In the genomic region with DNA sequence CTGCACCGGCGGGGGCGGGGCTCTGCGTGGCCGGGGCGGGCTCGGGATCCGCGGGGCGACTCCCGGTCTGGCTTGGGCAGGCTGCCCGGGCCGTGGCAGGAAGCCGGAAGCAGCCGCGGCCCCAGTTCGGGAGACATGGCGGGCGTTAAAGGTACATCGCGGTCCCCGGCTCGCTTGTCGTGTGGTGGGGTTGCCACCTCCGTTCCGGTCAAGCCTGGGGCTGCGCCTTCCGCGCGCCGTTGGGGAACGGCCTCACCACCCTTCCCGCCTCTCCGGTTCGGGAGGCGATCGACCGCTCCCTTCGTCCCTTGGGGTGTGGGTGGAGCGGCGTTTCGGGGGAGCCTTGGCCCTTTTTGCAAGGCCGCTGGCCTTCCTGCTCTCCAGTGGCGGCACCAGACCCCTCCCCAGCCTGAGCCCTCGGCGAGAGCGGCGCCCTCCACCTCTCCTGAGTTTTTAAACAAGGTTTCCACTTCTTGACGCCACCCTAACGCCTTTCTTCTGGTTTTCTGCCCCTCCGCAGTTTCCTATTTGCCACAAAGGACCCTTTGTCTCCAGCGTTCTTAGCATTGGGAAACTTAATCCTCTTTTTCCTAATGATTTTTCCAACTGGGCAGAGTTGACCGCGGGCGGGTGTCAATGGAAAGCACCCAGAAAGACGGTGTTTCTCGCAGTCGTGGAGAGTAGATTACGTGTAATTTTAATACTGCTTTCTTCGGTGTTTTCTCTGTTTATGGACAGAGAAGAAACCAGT, we compare ENCODE assay signal across 8 cellular contexts. TPM values are rescaled to one million over a fixed set of nuclear protein-coding genes. Genes with fewer than 3 reads are reported as not detected.
DNase-seq lines count a peak whose midpoint lies in the region; ATAC-seq, FAIRE-seq and TF ChIP-seq lines count a peak whose summit lies in the region.

A gene with protein sequence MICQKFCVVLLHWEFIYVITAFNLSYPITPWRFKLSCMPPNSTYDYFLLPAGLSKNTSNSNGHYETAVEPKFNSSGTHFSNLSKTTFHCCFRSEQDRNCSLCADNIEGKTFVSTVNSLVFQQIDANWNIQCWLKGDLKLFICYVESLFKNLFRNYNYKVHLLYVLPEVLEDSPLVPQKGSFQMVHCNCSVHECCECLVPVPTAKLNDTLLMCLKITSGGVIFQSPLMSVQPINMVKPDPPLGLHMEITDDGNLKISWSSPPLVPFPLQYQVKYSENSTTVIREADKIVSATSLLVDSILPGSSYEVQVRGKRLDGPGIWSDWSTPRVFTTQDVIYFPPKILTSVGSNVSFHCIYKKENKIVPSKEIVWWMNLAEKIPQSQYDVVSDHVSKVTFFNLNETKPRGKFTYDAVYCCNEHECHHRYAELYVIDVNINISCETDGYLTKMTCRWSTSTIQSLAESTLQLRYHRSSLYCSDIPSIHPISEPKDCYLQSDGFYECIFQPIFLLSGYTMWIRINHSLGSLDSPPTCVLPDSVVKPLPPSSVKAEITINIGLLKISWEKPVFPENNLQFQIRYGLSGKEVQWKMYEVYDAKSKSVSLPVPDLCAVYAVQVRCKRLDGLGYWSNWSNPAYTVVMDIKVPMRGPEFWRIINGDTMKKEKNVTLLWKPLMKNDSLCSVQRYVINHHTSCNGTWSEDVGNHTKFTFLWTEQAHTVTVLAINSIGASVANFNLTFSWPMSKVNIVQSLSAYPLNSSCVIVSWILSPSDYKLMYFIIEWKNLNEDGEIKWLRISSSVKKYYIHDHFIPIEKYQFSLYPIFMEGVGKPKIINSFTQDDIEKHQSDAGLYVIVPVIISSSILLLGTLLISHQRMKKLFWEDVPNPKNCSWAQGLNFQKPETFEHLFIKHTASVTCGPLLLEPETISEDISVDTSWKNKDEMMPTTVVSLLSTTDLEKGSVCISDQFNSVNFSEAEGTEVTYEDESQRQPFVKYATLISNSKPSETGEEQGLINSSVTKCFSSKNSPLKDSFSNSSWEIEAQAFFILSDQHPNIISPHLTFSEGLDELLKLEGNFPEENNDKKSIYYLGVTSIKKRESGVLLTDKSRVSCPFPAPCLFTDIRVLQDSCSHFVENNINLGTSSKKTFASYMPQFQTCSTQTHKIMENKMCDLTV (plus strand): TSS at position 79 of the 751 bp plus-strand sequence. CDS start 144,898 bp downstream, outside the sequence.
A gene with protein sequence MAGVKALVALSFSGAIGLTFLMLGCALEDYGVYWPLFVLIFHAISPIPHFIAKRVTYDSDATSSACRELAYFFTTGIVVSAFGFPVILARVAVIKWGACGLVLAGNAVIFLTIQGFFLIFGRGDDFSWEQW (plus strand): TSS at position 79 of the 751 bp plus-strand sequence. CDS start 57 bp downstream, at position 136.

- H3K9me3 ChIP-seq in BLaER1 treated with 17β-estradiol and CSF1 and Interleukin-3, amounts not matched to agents 10 nM and 100 nM (replicated peaks in 1 of 11): peaks cover 0 to 10% (median 0%) of the 10 kb centered on the region in 11 experiments; a peak in 3 of 22 replicates
- H3K9me3 ChIP-seq in Peyer's patch (no peaks in the 10 kb centered on the region), endothelial cell of umbilical vein (replicated peaks; ENCODE audit: control insufficient read depth, insufficient read depth, low read length) (no peaks in the 10 kb centered on the region), neural cell (ENCODE audit: low read length) (no peaks in the 10 kb centered on the region)

- CTCF ChIA-PET in endothelial cell of umbilical vein (lab: Charles Lee): interaction anchor here (0.7 to 3.2 kb wide), 11 partner anchors 10 to 346 kb away, joined by 3 to 31 read pairs (median 6); no protein-coding TSS in a partner anchor

- TF ChIP-seq CTCF in Peyer's patch (IDR thresholded peaks at IDR 0.05): no peak
- TF ChIP-seq CTCF in endothelial cell of umbilical vein (IDR thresholded peaks at IDR 0.05; ENCODE audit: extremely low read depth in 1 of 2, insufficient read depth in 1 of 2, low read depth in 1 of 2, low read length in 2 of 2): no peak
- TF ChIP-seq CTCF in neural cell (IDR thresholded peaks at IDR 0.05; ENCODE audit: poor library complexity, severe bottlenecking): no peak

- H4K20me1 ChIP-seq in BLaER1 treated with 17β-estradiol and CSF1 and Interleukin-3, amounts not matched to agents 10 nM and 100 nM: peaks cover 0 to 39% (median 0%) of the 10 kb centered on the region in 11 experiments; a peak in 6 of 22 replicates
- no peaks in the 10 kb centered on the region for H4K20me1 ChIP-seq in endothelial cell of umbilical vein (replicated peaks; ENCODE audit: control insufficient read depth, extremely low read depth, insufficient read depth, low read length)
- no peaks in the 10 kb centered on the region for H4K20me1 ChIP-seq in neural cell (ENCODE audit: insufficient read depth)

- TSS peak; percentile 73 for BruUV-seq in endothelial cell of umbilical vein (replicated peaks; lab: Mats Ljungman, UMichigan)

- peaks cover 7 to 21% (median 15%) of the 10 kb centered on the region in 11 experiments; a peak in 21 of 22 replicates for H3K36me3 ChIP-seq in BLaER1 treated with 17β-estradiol and CSF1 and Interleukin-3, amounts not matched to agents 10 nM and 100 nM
- H3K36me3 ChIP-seq in Peyer's patch: peaks cover 0 to 4% (median 3%) of the 10 kb centered on the region in 3 donors
- no peaks in the 10 kb centered on the region for H3K36me3 ChIP-seq in endothelial cell of umbilical vein (ENCODE audit: control insufficient read depth in 2 of 2, extremely low read depth in 1 of 2, insufficient read depth in 2 of 2, low read length in 2 of 2)
- no peaks in the 10 kb centered on the region for H3K36me3 ChIP-seq in neural cell (ENCODE audit: insufficient read depth, low read length)

- H3K27me3 ChIP-seq in BLaER1 treated with 17β-estradiol and CSF1 and Interleukin-3, amounts not matched to agents 10 nM and 100 nM: no peaks in the 10 kb centered on the region
- H3K27me3 ChIP-seq in Peyer's patch (no peaks in the 10 kb centered on the region), endothelial cell of umbilical vein (ENCODE audit: control insufficient read depth in 2 of 2, insufficient read depth in 2 of 2, low read length in 2 of 2) (no peaks in the 10 kb centered on the region), neural cell (ENCODE audit: insufficient read depth, low read depth, low read length) (no peaks in the 10 kb centered on the region)

- peak within 1 kb of the TSS; percentile 91 to 99 (median 97) for H3K9ac ChIP-seq in BLaER1 treated with 17β-estradiol and CSF1 and Interleukin-3, amounts not matched to agents 10 nM and 100 nM
- H3K9ac ChIP-seq in endothelial cell of umbilical vein (replicated peaks; ENCODE audit: extremely low read depth, insufficient read depth, low read length): peak within 1 kb of the TSS; percentile 91
- H3K9ac ChIP-seq in neural cell (ENCODE audit: low read length): peak within 1 kb of the TSS; percentile 77

- peak; percentile 59 for ATAC-seq in GM19023 (IDR thresholded peaks at IDR 0.05; ENCODE audit: unreplicated experiment)
- ATAC-seq in HG03378 (IDR thresholded peaks at IDR 0.05; ENCODE audit: unreplicated experiment): peak; percentile 37

- peak within 1 kb of the TSS; percentile 75 to 97 (median 87) for H3K4me3 ChIP-seq in BLaER1 treated with 17β-estradiol and CSF1 and Interleukin-3, amounts not matched to agents 10 nM and 100 nM
- H3K4me3 ChIP-seq in Peyer's patch: peak within 1 kb of the TSS; percentile 58 to 86 (median 60)
- peak within 1 kb of the TSS; percentile 71 to 79 (median 76) for H3K4me3 ChIP-seq in endothelial cell of umbilical vein (replicated peaks in 1 of 3; ENCODE audit: insufficient read depth in 1 of 3, low read depth in 1 of 3, low read length in 3 of 3)
- peak within 1 kb of the TSS; percentile 92 for H3K4me3 ChIP-seq in neural cell (ENCODE audit: low read length)

- no peak for TF ChIP-seq EP300 in neural cell (conservative IDR thresholded peaks at IDR 0.05; ENCODE audit: poor library complexity, severe bottlenecking)

- dilution Hi-C loops in endothelial cell of umbilical vein (cut with MboI; ENCODE audit: extremely low pct_ligation_motif_present, low sequenced_read_pairs): no loop called here

- peaks cover 27 to 50% (median 29%) of the 10 kb centered on the region in 10 experiments for H3K4me1 ChIP-seq in BLaER1 treated with 17β-estradiol and CSF1 and Interleukin-3, amounts not matched to agents 10 nM and 100 nM
- H3K4me1 ChIP-seq in Peyer's patch (peaks cover 0 to 20% (median 0%) of the 10 kb centered on the region in 4 donors), endothelial cell of umbilical vein (ENCODE audit: control insufficient read depth, extremely low read depth, insufficient read depth, low read length) (peaks cover 46% of the 10 kb centered on the region)

- H2AFZ ChIP-seq in endothelial cell of umbilical vein (ENCODE audit: low read depth, low read length) (peak within 1 kb of the TSS; percentile 98), neural cell (ENCODE audit: low read depth, low read length) (peak within 1 kb of the TSS; percentile 93)

- peak within 1 kb of the TSS; percentile 72 to 91 (median 88) for H3K4me2 ChIP-seq in BLaER1 treated with 17β-estradiol and CSF1 and Interleukin-3, amounts not matched to agents 10 nM and 100 nM
- peak within 1 kb of the TSS; percentile 94 for H3K4me2 ChIP-seq in endothelial cell of umbilical vein (ENCODE audit: insufficient read depth, low read length)
- peak within 1 kb of the TSS; percentile 45 for H3K4me2 ChIP-seq in neural cell (ENCODE audit: low read length)

- peak; percentile 9 for TF ChIP-seq RAD21 in neural cell (conservative IDR thresholded peaks at IDR 0.05)

- no peak for DNase-seq in Peyer's patch
- DNase-seq in endothelial cell of umbilical vein (ENCODE audit: low read depth, low spot score): no peak
- DNase-seq in activated gamma-delta T cell treated with Interleukin-2 at 50 U/mL for 16 hours: no peak
- no peak for DNase-seq in RPMI8226

- peaks cover 37% of the 10 kb centered on the region for H3K79me2 ChIP-seq in endothelial cell of umbilical vein (ENCODE audit: control insufficient read depth, insufficient read depth, low read length)
- peaks cover 18% of the 10 kb centered on the region for H3K79me2 ChIP-seq in neural cell (replicated peaks; ENCODE audit: insufficient read depth, low read length)

- peaks cover 6% of the 10 kb centered on the region for H3F3A ChIP-seq in neural cell (ENCODE audit: insufficient read depth, low read length, poor library complexity, severe bottlenecking)

- H3K9me1 ChIP-seq in endothelial cell of umbilical vein (replicated peaks; ENCODE audit: control insufficient read depth, extremely low read depth, insufficient read depth, low read length): no peaks in the 10 kb centered on the region

- no peaks in the 10 kb centered on the region for H3K9me2 ChIP-seq in neural cell (ENCODE audit: insufficient read depth, low read length)

- POLR2A ChIA-PET in endothelial cell of umbilical vein (lab: Charles Lee): interaction anchor here (0.6 to 1.4 kb wide), 5 partner anchors 9 to 166 kb away, joined by 3 to 6 read pairs (median 5); no protein-coding TSS in a partner anchor

- TF ChIP-seq POLR2A in Peyer's patch (IDR thresholded peaks at IDR 0.05) (peak; percentile 81 to 90), endothelial cell of umbilical vein (IDR thresholded peaks at IDR 0.05; ENCODE audit: low read depth, low read length) (peak; percentile 83)

- intact Hi-C loops in endothelial cell of umbilical vein (cut with micrococcal nuclease): loop anchor here (1.0 to 10.0 kb wide), 14 partner anchors 10 to 1512 kb away; a partner anchor contains a TSS

- peak within 1 kb of the TSS; percentile 84 to 100 (median 97) for H3K27ac ChIP-seq in BLaER1 treated with 17β-estradiol and CSF1 and Interleukin-3, amounts not matched to agents 10 nM and 100 nM
- H3K27ac ChIP-seq in Peyer's patch: peak within 1 kb of the TSS; percentile 81 to 95 (median 88)
- peak within 1 kb of the TSS; percentile 85 for H3K27ac ChIP-seq in endothelial cell of umbilical vein (ENCODE audit: insufficient read depth, low read depth, low read length)
- H3K27ac ChIP-seq in neural cell (ENCODE audit: low read length): peak within 1 kb of the TSS; percentile 66

- FAIRE-seq in endothelial cell of umbilical vein (lab: Jason Lieb, UNC): no peak

RNA-seq across cellular contexts. Expression of the first gene that starts in this region (rescaled TPM):
- 10 to 100 TPM in 2 of 4 donors, 1 to 10 TPM in 2; 4.1 to 22.0 (median 9.9) TPM for total RNA-seq in Peyer's patch
- total RNA-seq in endothelial cell of umbilical vein: 10.8 and 18.7 TPM in 2 replicates
- 8.8 and 11.1 TPM in 2 replicates for polyA plus RNA-seq in endothelial cell of umbilical vein
- polyA plus RNA-seq in endothelial cell of umbilical vein (2011; cell fraction: cytosol; rRNA removed): 5.7 and 7.9 TPM in 2 replicates
- 9.0 and 9.2 TPM in 2 replicates for polyA plus RNA-seq in endothelial cell of umbilical vein (2011; cell fraction: nucleus; rRNA removed)
- 5.4 and 7.1 TPM in 2 replicates for polyA plus RNA-seq in endothelial cell of umbilical vein (2012)
- polyA minus RNA-seq in endothelial cell of umbilical vein: 34.1 and 36.7 TPM in 2 replicates
- polyA minus RNA-seq in endothelial cell of umbilical vein (2011; cell fraction: cytosol; rRNA and poly(A)+ RNA removed): 0.61 TPM
- 13.3 and 15.2 TPM in 2 replicates for polyA minus RNA-seq in endothelial cell of umbilical vein (2011; cell fraction: nucleus; rRNA and poly(A)+ RNA removed)
- polyA plus RNA-seq in neural cell: 4.0 and 4.1 TPM in 2 replicates
- polyA minus RNA-seq in neural cell: 6.3 and 9.3 TPM in 2 replicates

RNA-seq across cellular contexts. Expression of the second gene that starts in this region (rescaled TPM):
- total RNA-seq in Peyer's patch: 10 to 100 TPM; 19.8 to 52.5 (median 40.3) TPM
- 71.7 and 80.6 TPM in 2 replicates for total RNA-seq in endothelial cell of umbilical vein
- polyA plus RNA-seq in endothelial cell of umbilical vein: 86.0 and 94.8 TPM in 2 replicates
- 43.7 and 47.4 TPM in 2 replicates for polyA plus RNA-seq in endothelial cell of umbilical vein (2011; cell fraction: cytosol; rRNA removed)
- 74.2 and 99.0 TPM in 2 replicates for polyA plus RNA-seq in endothelial cell of umbilical vein (2011; cell fraction: nucleus; rRNA removed)
- polyA plus RNA-seq in endothelial cell of umbilical vein (2012): 77.8 and 102 TPM in 2 replicates
- 150 TPM in 2 replicates for polyA minus RNA-seq in endothelial cell of umbilical vein
- 5.9 TPM for polyA minus RNA-seq in endothelial cell of umbilical vein (2011; cell fraction: cytosol; rRNA and poly(A)+ RNA removed)
- polyA minus RNA-seq in endothelial cell of umbilical vein (2011; cell fraction: nucleus; rRNA and poly(A)+ RNA removed): 148 and 185 TPM in 2 replicates
- polyA plus RNA-seq in neural cell: 30.9 and 39.2 TPM in 2 replicates
- 25.1 and 32.3 TPM in 2 replicates for polyA minus RNA-seq in neural cell
